In the genomic region with DNA sequence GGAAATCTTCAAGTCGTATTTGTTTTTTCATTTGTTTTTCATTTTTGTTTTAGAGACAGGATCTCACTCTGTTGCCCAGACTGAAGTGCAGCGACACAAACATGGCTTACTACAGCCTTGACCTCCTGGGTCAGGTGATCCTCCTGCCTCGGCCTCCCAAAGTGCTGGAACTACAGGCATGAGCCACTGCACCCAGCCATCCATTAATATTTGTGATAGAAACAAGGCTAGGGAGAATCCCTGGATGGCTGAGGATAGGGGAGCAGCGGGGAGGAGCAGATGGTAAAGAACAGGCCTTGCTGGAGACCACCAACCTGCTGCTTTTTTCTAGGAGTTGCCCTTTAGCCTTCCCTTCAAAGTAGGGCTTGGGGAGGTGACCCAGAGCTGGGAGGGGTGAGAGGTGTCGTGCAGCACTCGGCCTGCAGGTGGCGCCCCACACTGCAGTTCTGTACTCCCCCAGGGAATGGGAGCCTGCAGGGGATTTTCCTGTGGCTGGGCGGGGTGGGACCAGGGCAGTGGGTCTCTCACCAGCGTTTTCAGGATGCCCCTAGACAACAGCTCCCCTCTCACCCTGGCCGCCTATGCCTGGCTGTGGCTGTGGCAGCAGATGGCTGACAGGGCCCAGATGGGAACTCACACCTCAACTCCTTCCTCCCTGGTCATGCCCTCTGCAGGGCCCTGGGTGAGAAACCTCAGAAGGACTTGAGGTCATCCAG, we compare ENCODE assay signal across 8 cellular contexts. TPM values are rescaled to one million over a fixed set of nuclear protein-coding genes. Genes with fewer than 3 reads are reported as not detected.
DNase-seq lines count a peak whose midpoint lies in the region; ATAC-seq and TF ChIP-seq lines count a peak whose summit lies in the region.

No MANE protein-coding gene starts in this region.

- H3K27ac ChIP-seq in right lobe of liver: no peak overlapping the region

- H3K9me3 ChIP-seq in right lobe of liver: no peaks in the 10 kb centered on the region

- DNase-seq in AG08395 (ENCODE audit: low spot score) (peak; percentile 77), NCI-H146 treated with DMSO at 0.1 percent for 48 hours (lab: John Stamatoyannopoulos, UW; ENCODE audit: unreplicated experiment) (peak; percentile 15), choroid plexus epithelial cell (ENCODE audit: low read depth) (peak; percentile 60), right lobe of liver (peak; percentile 73 to 81 (median 80))
- DNase-seq in activated CD4-positive, alpha-beta T cell treated with anti-CD3 and anti-CD28 coated beads for 48 hours: peak; percentile 85
- DNase-seq in stimulated activated CD8-positive, alpha-beta memory T cell treated with anti-CD3 and anti-CD28 coated beads, Interleukin-12 subunit alpha, Interleukin-12 subunit beta, amount 100 ng/mL, for 24 hours (ENCODE audit: extremely low read depth): peak; percentile 47

- H3K36me3 ChIP-seq in right lobe of liver: no peaks in the 10 kb centered on the region

- peak; percentile 53 for ATAC-seq in GM18498 (IDR thresholded peaks at IDR 0.05; ENCODE audit: unreplicated experiment)
- peak; percentile 95 to 99 (median 98) for ATAC-seq in right lobe of liver
- ATAC-seq in GM19324 (IDR thresholded peaks at IDR 0.05; ENCODE audit: low FRiP score, unreplicated experiment): no peak

- no peaks in the 10 kb centered on the region for H3K27me3 ChIP-seq in right lobe of liver

- TF ChIP-seq POLR2A in right lobe of liver (IDR thresholded peaks at IDR 0.05): no peak

- intact Hi-C loops in right lobe of liver (cut with DNase I): no loop called here

- peak; percentile 95 for TF ChIP-seq CTCF in choroid plexus epithelial cell (conservative IDR thresholded peaks at IDR 0.05; ENCODE audit: low read depth, low read length)
- peak; percentile 91 to 92 (median 92) for TF ChIP-seq CTCF in right lobe of liver (IDR thresholded peaks at IDR 0.05)

- WGBS in right lobe of liver (ENCODE audit: insufficient coverage, low coverage, low lambda C conversion rate, missing lambda C conversion rate): 28% methylated on average over 5 of the region's 10 CpGs

- H3K4me3 ChIP-seq in choroid plexus epithelial cell (ENCODE audit: low read depth, low read length) (no peak overlapping the region), right lobe of liver (no peak overlapping the region)

- H3K4me1 ChIP-seq in right lobe of liver: no peaks in the 10 kb centered on the region

RNA-seq across cellular contexts. Expression of a gene that starts 12.6 kb away (rescaled TPM):
- total RNA-seq in right lobe of liver: 10 to 100 TPM in 1 of 6 experiments, 1 to 10 TPM in 5; 3.3 to 19.7 (median 6.3) TPM

Comparison
In these comparisons a context has a peak if more than half of its experiments do, and no peak if none do; other contexts are left out.
1. DNase-seq: peak in every context shown above with its lines; median percentile 85 in activated CD4-positive, alpha-beta T cell treated with anti-CD3 and anti-CD28 coated beads for 48 hours; 80 in right lobe of liver; 77 in AG08395; 60 in choroid plexus epithelial cell; 47 in stimulated activated CD8-positive, alpha-beta memory T cell treated with anti-CD3 and anti-CD28 coated beads, Interleukin-12 subunit alpha, Interleukin-12 subunit beta, amount 100 ng/mL, for 24 hours; 15 in NCI-H146 treated with DMSO at 0.1 percent for 48 hours.